ENCODE assay signal across 9 cellular contexts in genomic region chr19:19670070-19670551, GRCh38. TPM values are rescaled to one million over a fixed set of nuclear protein-coding genes. Genes with fewer than 3 reads are reported as not detected.
A peak's percentile ranks its signal among the peaks of the same experiment; 100 is the strongest.
DNase-seq lines count a peak whose midpoint lies in the region; ATAC-seq, FAIRE-seq and TF ChIP-seq lines count a peak whose summit lies in the region.
"Had no signal": no experiment of that assay in that cellular context is flagged by ENCODE, and none has a peak within 500 bp of the region (broad histone marks: within the 10 kb centered on the region; RNA-seq: fewer than 3 reads in every experiment).

No MANE protein-coding gene starts in this region.

- TF ChIP-seq CTCF in AG04449 (IDR thresholded peaks at IDR 0.05; ENCODE audit: insufficient read depth, low read length, missing control alignments), result no peak
- TF ChIP-seq CTCF in GM12878 (IDR thresholded peaks at IDR 0.05 in 2 of 3, conservative IDR thresholded peaks at IDR 0.05 in 1 of 3; ENCODE audit: control insufficient read depth in 2 of 3, extremely low read depth in 1 of 3, insufficient read depth in 1 of 3, low read depth in 3 of 3, low read length in 3 of 3), result no peak

- 87% methylated on average over 10 of the region's 10 CpGs for WGBS in GM12878 (ENCODE audit: insufficient coverage, insufficient replicate concordance, low lambda C conversion rate, missing lambda C conversion rate)

- intact Hi-C loops in GM12878 (cut with micrococcal nuclease; ENCODE audit: unreplicated experiment), result no loop called here

- peaks cover 11% of the 10 kb centered on the region for H3K4me1 Mint-ChIP-seq in memory B cell

- peak overlapping the region; percentile 86 for H3K27ac ChIP-seq in HUES48 (ENCODE audit: low read depth, low read length)
- H3K27ac ChIP-seq in GM12878 (ENCODE audit: control insufficient read depth, insufficient read depth), result peak overlapping the region; percentile 98

- CTCF ChIA-PET in AG04449 (lab: Yijun Ruan, JAX), result interaction anchor here (1.4 kb wide), 1 partner anchor 138 kb away, joined by 5 read pairs; no protein-coding TSS in a partner anchor
- CTCF ChIA-PET in GM12878 (lab: Yijun Ruan, JAX), result no interaction called here

- RAD21 ChIA-PET in GM12878 (lab: Charles Lee; ENCODE audit: unreplicated experiment), result interaction anchor here (0.9 kb wide), 1 partner anchor 286 kb away, joined by 3 read pairs; no protein-coding TSS in a partner anchor

- peaks cover 10% of the 10 kb centered on the region for H3K4me1 ChIP-seq in HUES48 (ENCODE audit: control insufficient read depth, insufficient read depth, low read length)
- H3K4me1 ChIP-seq in GM12878 (ENCODE audit: control insufficient read depth, insufficient read depth, low read length), result peaks cover 8% of the 10 kb centered on the region

- no peaks in the 10 kb centered on the region for H4K20me1 ChIP-seq in GM12878 (ENCODE audit: control insufficient read depth, insufficient read depth)

- H3K79me2 ChIP-seq in GM12878 (ENCODE audit: control insufficient read depth, insufficient read depth, low read length), result peaks cover 30% of the 10 kb centered on the region

- no TSS peak for BruUV-seq in GM12878 (replicated peaks; lab: Mats Ljungman, UMichigan)

- SMC1A ChIA-PET in GM12878 (lab: Charles Lee; ENCODE audit: uncharacterized antibody, unreplicated experiment), result interaction anchor here (0.8 to 1.8 kb wide), 3 partner anchors 106 to 151 kb away, joined by 3 to 9 read pairs (median 3); partner anchors contain the start of gene ZNF506

- TF ChIP-seq RAD21 in GM12878 (IDR thresholded peaks at IDR 0.05; ENCODE audit: insufficient read depth, low read depth, low read length), result no peak

- H3K9me3 ChIP-seq in HUES48 (ENCODE audit: control insufficient read depth, insufficient read depth, low read length) (no peaks in the 10 kb centered on the region), GM12878 (replicated peaks; ENCODE audit: control insufficient read depth, insufficient read depth, low read length) (peaks cover 16% of the 10 kb centered on the region; the same call in 2 of the 3 replicates)

- peaks cover 11% of the 10 kb centered on the region for H3K36me3 Mint-ChIP-seq in memory B cell

- no peaks in the 10 kb centered on the region for H3K9me3 Mint-ChIP-seq in memory B cell

- peak overlapping the region; percentile 87 for H3K4me3 Mint-ChIP-seq in memory B cell

- H3K27me3 ChIP-seq in HUES48 (ENCODE audit: control insufficient read depth, insufficient read depth, low read length), result no peaks in the 10 kb centered on the region
- no peaks in the 10 kb centered on the region for H3K27me3 ChIP-seq in GM12878 (replicated peaks in 1 of 2; ENCODE audit: control insufficient read depth in 2 of 2, insufficient read depth in 2 of 2, low read length in 1 of 2)

- no peak for TF ChIP-seq EP300 in GM12878 (IDR thresholded peaks at IDR 0.05; ENCODE audit: borderline replicate concordance in 1 of 2, control insufficient read depth in 1 of 2, low read depth in 2 of 2, low read length in 2 of 2)

- H3K36me3 ChIP-seq in HUES48 (ENCODE audit: control insufficient read depth, insufficient read depth, low read length), result peaks cover 24% of the 10 kb centered on the region
- H3K36me3 ChIP-seq in GM12878 (ENCODE audit: control insufficient read depth in 2 of 2, insufficient read depth in 2 of 2, low read length in 1 of 2), result peaks cover 0 to 23% of the 10 kb centered on the region in 2 experiments; a peak in 2 of 4 replicates

- peak overlapping the region; percentile 53 for H3K4me2 ChIP-seq in GM12878 (ENCODE audit: control insufficient read depth, insufficient read depth)

- FAIRE-seq in GM12878 (lab: Jason Lieb, UNC), result no peak

- H3K9ac ChIP-seq in HUES48 (ENCODE audit: low read depth, low read length) (peak overlapping the region; percentile 48), GM12878 (ENCODE audit: control insufficient read depth, insufficient read depth, low read length) (peak overlapping the region; percentile 99)

- POLR2A ChIA-PET in AG04449 (lab: Yijun Ruan, JAX), result interaction anchor here (1.2 kb wide), 1 partner anchor 63 kb away, joined by 4 read pairs; the partner anchor contains the start of gene ZNF14
- POLR2A ChIA-PET in GM12878 (lab: Charles Lee), result interaction anchor here (1.2 kb wide), 1 partner anchor 106 kb away, joined by 3 read pairs; no protein-coding TSS in a partner anchor

- in situ Hi-C loops in GM12878 (cut with MboI), result no loop called here

- TF ChIP-seq POLR2A in GM12878 (IDR thresholded peaks at IDR 0.05; ENCODE audit: low read depth, low read length), result no peak

- H3K4me3 ChIP-seq in AG04449 (ENCODE audit: low read depth, low read length) (peak overlapping the region; percentile 16; the same call in 1 of the 2 replicates), HUES48 (ENCODE audit: low read depth, low read length) (peak overlapping the region; percentile 88), GM12878 (peak overlapping the region; percentile 91)

- ATAC-seq in GM12878 (no peak), memory B cell (ENCODE audit: low read depth) (no peak), HG03521 (IDR thresholded peaks at IDR 0.05; ENCODE audit: unreplicated experiment) (no peak)

- DNase-seq in AG04449 (ENCODE audit: low read depth, low spot score) (no peak), GM12878 (ENCODE audit: low read depth, low spot score) (no peak), memory B cell (ENCODE audit: low spot score in 2 of 2) (no peak), DMS53 (lab: John Stamatoyannopoulos, UW) (no peak), CD1c-positive myeloid dendritic cell (ENCODE audit: extremely low spot score) (no peak), C1 segment of cervical spinal cord (lab: John Stamatoyannopoulos, UW) (no peak)
- DNase-seq: NCI-H1694 treated with DMSO at 0.1 percent for 48 hours had no signal

- no peak overlapping the region for H2AFZ ChIP-seq in GM12878 (ENCODE audit: control insufficient read depth, low read depth, low read length)

- peak overlapping the region; percentile 92 for H3K27ac Mint-ChIP-seq in memory B cell

- no peaks in the 10 kb centered on the region for H3K27me3 Mint-ChIP-seq in memory B cell

RNA-seq across cellular contexts. Expression of gene ZNF101, which starts 1.5 kb away (rescaled TPM):
- total RNA-seq in GM12878 (2013; cell fraction: nucleolus; rRNA removed), result 29.0 and 31.2 TPM in 2 replicates
- 16.9 and 20.9 TPM in 2 replicates for total RNA-seq in GM12878 (2014; rRNA removed)
- 25.1 and 28.0 TPM in 2 replicates for total RNA-seq in GM12878 (2014; rRNA removed; fragmentation: Illumina TruSeq; extraction: Trizol)
- 22.2 and 22.8 TPM in 2 replicates for total RNA-seq in GM12878 (2021)
- polyA plus RNA-seq in GM12878 (2011; ENCODE audit: low read depth), result 10.3 TPM
- polyA plus RNA-seq in GM12878 (2011; rRNA removed), result 40.5 and 71.0 TPM in 2 replicates
- polyA plus RNA-seq in GM12878 (2011; cell fraction: cytosol; rRNA removed), result 15.3 and 15.6 TPM in 2 replicates
- polyA plus RNA-seq in GM12878 (2011; cell fraction: nucleus; rRNA removed), result 10.8 and 14.1 TPM in 2 replicates
- polyA plus RNA-seq in GM12878 (2012), result 12.2 and 15.0 TPM in 2 replicates
- 19.3 and 24.1 TPM in 2 replicates for polyA plus RNA-seq in GM12878 (2014; fragmentation: Illumina TruSeq; extraction: Trizol)
- 10 to 100 TPM; 20.4 to 21.3 TPM for polyA plus RNA-seq in GM12878 (2014; fragmentation: Nextera tagmentation; extraction: Ambion mirVana)
- 15.2 and 15.9 TPM in 2 replicates for polyA plus RNA-seq in GM12878 (2014; rRNA removed)
- polyA plus RNA-seq in GM12878 (2016; fragmentation: Nextera tagmentation; extraction: Ambion mirVana), result 10 to 100 TPM; 16.3 to 17.1 TPM
- polyA minus RNA-seq in GM12878 (2011; rRNA and poly(A)+ RNA removed), result 27.3 and 28.5 TPM in 2 replicates
- polyA minus RNA-seq in GM12878 (2011; cell fraction: cytosol; rRNA and poly(A)+ RNA removed), result 7.6 and 8.9 TPM in 2 replicates
- 7.4 and 13.6 TPM in 2 replicates for polyA minus RNA-seq in GM12878 (2011; cell fraction: nucleus; rRNA and poly(A)+ RNA removed)

RNA-seq across cellular contexts. Expression of gene ATP13A1, which starts 6.6 kb away (rescaled TPM):
- total RNA-seq in GM12878 (2013; cell fraction: nucleolus; rRNA removed), result 216 and 273 TPM in 2 replicates
- total RNA-seq in GM12878 (2014; rRNA removed), result 33.1 and 38.1 TPM in 2 replicates
- total RNA-seq in GM12878 (2014; rRNA removed; fragmentation: Illumina TruSeq; extraction: Trizol), result 12.9 and 17.4 TPM in 2 replicates
- 90.3 and 91.0 TPM in 2 replicates for total RNA-seq in GM12878 (2021)
- 23.1 TPM for polyA plus RNA-seq in GM12878 (2011; ENCODE audit: low read depth)
- polyA plus RNA-seq in GM12878 (2011; rRNA removed), result 14.0 and 21.4 TPM in 2 replicates
- polyA plus RNA-seq in GM12878 (2011; cell fraction: cytosol; rRNA removed), result 32.9 and 38.0 TPM in 2 replicates
- polyA plus RNA-seq in GM12878 (2011; cell fraction: nucleus; rRNA removed), result 424 and 553 TPM in 2 replicates
- polyA plus RNA-seq in GM12878 (2012), result 57.4 and 58.7 TPM in 2 replicates
- 13.1 and 21.1 TPM in 2 replicates for polyA plus RNA-seq in GM12878 (2014; fragmentation: Illumina TruSeq; extraction: Trizol)
- polyA plus RNA-seq in GM12878 (2014; fragmentation: Nextera tagmentation; extraction: Ambion mirVana), result 1 to 10 TPM in 1 of 2 experiments, under 1 TPM in 1; 0.37 to 1.4 TPM
- 51.7 and 68.6 TPM in 2 replicates for polyA plus RNA-seq in GM12878 (2014; rRNA removed)
- polyA plus RNA-seq in GM12878 (2016; fragmentation: Nextera tagmentation; extraction: Ambion mirVana), result 10 to 100 TPM; 67.8 to 74.3 TPM
- polyA minus RNA-seq in GM12878 (2011; rRNA and poly(A)+ RNA removed), result 72.7 and 99.8 TPM in 2 replicates
- 31.8 and 45.4 TPM in 2 replicates for polyA minus RNA-seq in GM12878 (2011; cell fraction: cytosol; rRNA and poly(A)+ RNA removed)
- 139 and 201 TPM in 2 replicates for polyA minus RNA-seq in GM12878 (2011; cell fraction: nucleus; rRNA and poly(A)+ RNA removed)

RNA-seq across cellular contexts. Expression of gene GMIP, which starts 26.7 kb away (rescaled TPM):
- total RNA-seq in GM12878 (2013; cell fraction: nucleolus; rRNA removed), result 61.6 and 65.3 TPM in 2 replicates
- 35.1 and 39.6 TPM in 2 replicates for total RNA-seq in GM12878 (2014; rRNA removed)
- total RNA-seq in GM12878 (2014; rRNA removed; fragmentation: Illumina TruSeq; extraction: Trizol), result 10.9 and 11.9 TPM in 2 replicates
- total RNA-seq in GM12878 (2021), result 58.4 and 63.5 TPM in 2 replicates
- polyA plus RNA-seq in GM12878 (2011; ENCODE audit: low read depth), result 16.4 TPM
- 6.0 and 10.0 TPM in 2 replicates for polyA plus RNA-seq in GM12878 (2011; rRNA removed)
- polyA plus RNA-seq in GM12878 (2011; cell fraction: cytosol; rRNA removed), result 14.1 and 15.4 TPM in 2 replicates
- 72.6 and 88.7 TPM in 2 replicates for polyA plus RNA-seq in GM12878 (2011; cell fraction: nucleus; rRNA removed)
- polyA plus RNA-seq in GM12878 (2012), result 43.1 and 45.9 TPM in 2 replicates
- 16.3 and 20.0 TPM in 2 replicates for polyA plus RNA-seq in GM12878 (2014; fragmentation: Illumina TruSeq; extraction: Trizol)
- polyA plus RNA-seq in GM12878 (2014; fragmentation: Nextera tagmentation; extraction: Ambion mirVana), result 1 to 10 TPM; 1.5 to 2.8 TPM
- 32.9 and 39.9 TPM in 2 replicates for polyA plus RNA-seq in GM12878 (2014; rRNA removed)
- polyA plus RNA-seq in GM12878 (2016; fragmentation: Nextera tagmentation; extraction: Ambion mirVana), result 10 to 100 TPM; 24.7 to 30.9 TPM
- polyA minus RNA-seq in GM12878 (2011; rRNA and poly(A)+ RNA removed), result 17.5 and 19.3 TPM in 2 replicates
- 14.8 and 15.9 TPM in 2 replicates for polyA minus RNA-seq in GM12878 (2011; cell fraction: cytosol; rRNA and poly(A)+ RNA removed)
- polyA minus RNA-seq in GM12878 (2011; cell fraction: nucleus; rRNA and poly(A)+ RNA removed), result 14.1 and 26.4 TPM in 2 replicates

RNA-seq across cellular contexts. Expression of gene LPAR2, which starts 42.1 kb away (rescaled TPM):
- 72.5 and 74.5 TPM in 2 replicates for total RNA-seq in GM12878 (2013; cell fraction: nucleolus; rRNA removed)
- 9.4 and 11.3 TPM in 2 replicates for total RNA-seq in GM12878 (2014; rRNA removed)
- total RNA-seq in GM12878 (2014; rRNA removed; fragmentation: Illumina TruSeq; extraction: Trizol), result 5.0 and 6.3 TPM in 2 replicates
- total RNA-seq in GM12878 (2021), result 19.0 and 22.9 TPM in 2 replicates
- polyA plus RNA-seq in GM12878 (2011; ENCODE audit: low read depth), result 13.9 TPM
- 6.6 and 9.0 TPM in 2 replicates for polyA plus RNA-seq in GM12878 (2011; rRNA removed)
- polyA plus RNA-seq in GM12878 (2011; cell fraction: cytosol; rRNA removed), result 13.3 and 17.0 TPM in 2 replicates
- 116 and 130 TPM in 2 replicates for polyA plus RNA-seq in GM12878 (2011; cell fraction: nucleus; rRNA removed)
- 19.2 and 19.8 TPM in 2 replicates for polyA plus RNA-seq in GM12878 (2012)
- polyA plus RNA-seq in GM12878 (2014; fragmentation: Illumina TruSeq; extraction: Trizol), result 8.6 and 12.6 TPM in 2 replicates
- polyA plus RNA-seq in GM12878 (2014; fragmentation: Nextera tagmentation; extraction: Ambion mirVana), result 1 to 10 TPM in 1 of 2 experiments, under 1 TPM in 1; 0.98 to 3.2 TPM
- polyA plus RNA-seq in GM12878 (2014; rRNA removed), result 17.3 and 23.8 TPM in 2 replicates
- polyA plus RNA-seq in GM12878 (2016; fragmentation: Nextera tagmentation; extraction: Ambion mirVana), result 10 to 100 TPM in 1 of 2 experiments, 1 to 10 TPM in 1; 8.5 to 12.0 TPM
- 6.9 and 11.5 TPM in 2 replicates for polyA minus RNA-seq in GM12878 (2011; rRNA and poly(A)+ RNA removed)
- 4.7 and 6.7 TPM in 2 replicates for polyA minus RNA-seq in GM12878 (2011; cell fraction: cytosol; rRNA and poly(A)+ RNA removed)
- 9.2 and 13.2 TPM in 2 replicates for polyA minus RNA-seq in GM12878 (2011; cell fraction: nucleus; rRNA and poly(A)+ RNA removed)

RNA-seq across cellular contexts. Expression of gene PBX4, which starts 51.6 kb away (rescaled TPM):
- total RNA-seq in GM12878 (2013; cell fraction: nucleolus; rRNA removed), result 65.0 and 68.4 TPM in 2 replicates
- 7.1 and 10.1 TPM in 2 replicates for total RNA-seq in GM12878 (2014; rRNA removed)
- 3.9 and 4.4 TPM in 2 replicates for total RNA-seq in GM12878 (2014; rRNA removed; fragmentation: Illumina TruSeq; extraction: Trizol)
- 7.7 and 9.6 TPM in 2 replicates for total RNA-seq in GM12878 (2021)
- 1.6 TPM for polyA plus RNA-seq in GM12878 (2011; ENCODE audit: low read depth)
- 12.6 and 15.8 TPM in 2 replicates for polyA plus RNA-seq in GM12878 (2011; rRNA removed)
- 21.2 and 27.3 TPM in 2 replicates for polyA plus RNA-seq in GM12878 (2011; cell fraction: cytosol; rRNA removed)
- 40.2 and 55.3 TPM in 2 replicates for polyA plus RNA-seq in GM12878 (2011; cell fraction: nucleus; rRNA removed)
- polyA plus RNA-seq in GM12878 (2012), result 6.5 and 8.8 TPM in 2 replicates
- polyA plus RNA-seq in GM12878 (2014; fragmentation: Illumina TruSeq; extraction: Trizol), result 1.5 and 3.5 TPM in 2 replicates
- under 1 TPM; 0.18 to 0.75 TPM for polyA plus RNA-seq in GM12878 (2014; fragmentation: Nextera tagmentation; extraction: Ambion mirVana)
- polyA plus RNA-seq in GM12878 (2014; rRNA removed), result 17.3 and 18.8 TPM in 2 replicates
- 1 to 10 TPM; 2.7 to 4.1 TPM for polyA plus RNA-seq in GM12878 (2016; fragmentation: Nextera tagmentation; extraction: Ambion mirVana)
- polyA minus RNA-seq in GM12878 (2011; rRNA and poly(A)+ RNA removed), result 12.6 and 18.7 TPM in 2 replicates
- polyA minus RNA-seq in GM12878 (2011; cell fraction: cytosol; rRNA and poly(A)+ RNA removed), result 3.2 and 7.9 TPM in 2 replicates
- 11.8 and 20.4 TPM in 2 replicates for polyA minus RNA-seq in GM12878 (2011; cell fraction: nucleus; rRNA and poly(A)+ RNA removed)

Comparison
In these comparisons a context has a peak if more than half of its experiments do, and no peak if none do; other contexts are left out.
1. H3K4me3 ChIP-seq: peak in every context shown above with its lines; median percentile 91 in GM12878; 88 in HUES48; 16 in AG04449.